8 cellular contexts compared by ENCODE assay signal in genomic region chr7:128879939-128880746, GRCh38. TPM values are rescaled to one million over a fixed set of nuclear protein-coding genes. Genes with fewer than 3 reads are reported as not detected.
DNase-seq lines count a peak whose midpoint lies in the region; ATAC-seq and TF ChIP-seq lines count a peak whose summit lies in the region.

No MANE protein-coding gene starts in this region.

- H3K9me3 ChIP-seq in ovary, result no peaks in the 10 kb centered on the region

- H3K4me3 ChIP-seq in fibroblast of pulmonary artery (replicated peaks; ENCODE audit: low read depth, low read length), result no peak overlapping the region
- no peak overlapping the region for H3K4me3 ChIP-seq in ovary

- H3K27ac ChIP-seq in ovary, result no peak overlapping the region

- in situ Hi-C loops in SK-MEL-5 (cut with HindIII; ENCODE audit: low pct_unique_long_range_greater_than_20kb, low sequenced_read_pairs), result no loop called here

- 33 to 42% (median 34%) methylated on average over 25 to 31 of the region's 31 CpGs for WGBS in ovary, 3 donors

- TF ChIP-seq EP300 in ovary (IDR thresholded peaks at IDR 0.05), result no peak

- no peaks in the 10 kb centered on the region for H3K27me3 ChIP-seq in ovary

- no peaks in the 10 kb centered on the region for H3K36me3 ChIP-seq in ovary

- peak; percentile 45 for DNase-seq in DMS153 (lab: John Stamatoyannopoulos, UW)
- DNase-seq in Kasumi-1 (lab: John Stamatoyannopoulos, UW), result peak; percentile 31 to 58
- peak; percentile 79 for DNase-seq in SK-MEL-5 (ENCODE audit: low read depth, low spot score)
- peak; percentile 77 for DNase-seq in fibroblast of pulmonary artery (ENCODE audit: low read depth)
- DNase-seq in ovary, result peak; percentile 40 to 76 (median 61)
- no peak for DNase-seq in activated CD4-positive, CD25-positive, alpha-beta regulatory T cell (lab: John Stamatoyannopoulos, UW)
- no peak for DNase-seq in activated CD4-positive, alpha-beta T cell treated with anti-CD3 and anti-CD28 coated beads, Interleukin-2, amount 50 U/mL, for 1 hour

- TF ChIP-seq POLR2A in ovary (IDR thresholded peaks at IDR 0.05), result no peak

- TF ChIP-seq CTCF in fibroblast of pulmonary artery (IDR thresholded peaks at IDR 0.05; ENCODE audit: low read length, missing control alignments) (peak; percentile 87), ovary (IDR thresholded peaks at IDR 0.05) (peak; percentile 35 to 64 (median 52))

- H3K4me1 ChIP-seq in ovary (ENCODE audit: insufficient read depth), result no peaks in the 10 kb centered on the region

- no peak for ATAC-seq in HG02610 (IDR thresholded peaks at IDR 0.05; ENCODE audit: unreplicated experiment)

- intact Hi-C loops in ovary (cut with DNase I), result loop anchor here in 3 of 4 donors (5.0 to 10.0 kb wide), 5 partner anchors 265 to 408 kb away; partner anchors contain the start of gene METTL2B (in 2 of the 3)

RNA-seq across cellular contexts. Expression of gene ATP6V1F, which starts 17.5 kb away (rescaled TPM):
- total RNA-seq in SK-MEL-5 (2014; rRNA removed; shearing (Covaris generic)), result 318 and 339 TPM in 2 replicates
- polyA plus RNA-seq in SK-MEL-5 (2015; cell fraction: cytosol; rRNA removed), result 339 and 433 TPM in 2 replicates
- polyA plus RNA-seq in SK-MEL-5 (2015; cell fraction: nucleus; rRNA removed), result 26.0 and 33.7 TPM in 2 replicates
- 100 to 1,000 TPM in 1 of 7 donors, 10 to 100 TPM in 6; 57.3 to 108 (median 85.0) TPM for total RNA-seq in ovary
- polyA plus RNA-seq in ovary, result 100 to 1,000 TPM in 1 of 2 donors, 10 to 100 TPM in 1; 98.2 to 128 TPM

RNA-seq across cellular contexts. Expression of gene KCP, which starts 30.4 kb away (rescaled TPM):
- 0.03 and 0.13 TPM in 2 replicates for total RNA-seq in SK-MEL-5 (2014; rRNA removed; shearing (Covaris generic))
- polyA plus RNA-seq in SK-MEL-5 (2015; cell fraction: cytosol; rRNA removed), result 0.23 and 0.30 TPM in 2 replicates
- polyA plus RNA-seq in SK-MEL-5 (2015; cell fraction: nucleus; rRNA removed), result 3.2 and 5.4 TPM in 2 replicates
- 1 to 10 TPM in 1 of 7 donors, under 1 TPM in 3, not detected in 3; 0.15 to 1.8 (median 0.21) TPM for total RNA-seq in ovary
- polyA plus RNA-seq in ovary, result under 1 TPM in 1 of 2 donors, not detected in 1; 0.05 TPM

RNA-seq across cellular contexts. Expression of gene FLNC, which starts 49.9 kb away (rescaled TPM):
- total RNA-seq in SK-MEL-5 (2014; rRNA removed; shearing (Covaris generic)), result 0.05 and 0.11 TPM in 2 replicates
- 0.13 TPM in 2 replicates for polyA plus RNA-seq in SK-MEL-5 (2015; cell fraction: cytosol; rRNA removed)
- polyA plus RNA-seq in SK-MEL-5 (2015; cell fraction: nucleus; rRNA removed), result not detected in 2 replicates
- 10 to 100 TPM in 6 of 7 donors, 1 to 10 TPM in 1; 8.0 to 51.2 (median 17.3) TPM for total RNA-seq in ovary
- polyA plus RNA-seq in ovary, result 1 to 10 TPM; 6.5 to 6.8 TPM

RNA-seq across cellular contexts. Expression of gene IRF5, which starts 57.6 kb away (rescaled TPM):
- total RNA-seq in SK-MEL-5 (2014; rRNA removed; shearing (Covaris generic)), result 6.3 and 6.9 TPM in 2 replicates
- 2.6 and 5.0 TPM in 2 replicates for polyA plus RNA-seq in SK-MEL-5 (2015; cell fraction: cytosol; rRNA removed)
- 11.7 and 15.6 TPM in 2 replicates for polyA plus RNA-seq in SK-MEL-5 (2015; cell fraction: nucleus; rRNA removed)
- total RNA-seq in ovary, result 1 to 10 TPM; 2.2 to 6.5 (median 3.1) TPM
- polyA plus RNA-seq in ovary, result 1 to 10 TPM; 2.1 to 2.2 TPM

Comparison
In these comparisons a context has a peak if more than half of its experiments do, and no peak if none do; other contexts are left out.
1. DNase-seq: peak in DMS153 (single experiment), Kasumi-1 (2 of 2), SK-MEL-5 (single experiment), fibroblast of pulmonary artery (single experiment) and ovary (5 of 5); none in activated CD4-positive, CD25-positive, alpha-beta regulatory T cell (0 of 4) and activated CD4-positive, alpha-beta T cell treated with anti-CD3 and anti-CD28 coated beads, Interleukin-2, amount 50 U/mL, for 1 hour (single experiment).